ENCODE assay signal across 14 cellular contexts in the genomic region with DNA sequence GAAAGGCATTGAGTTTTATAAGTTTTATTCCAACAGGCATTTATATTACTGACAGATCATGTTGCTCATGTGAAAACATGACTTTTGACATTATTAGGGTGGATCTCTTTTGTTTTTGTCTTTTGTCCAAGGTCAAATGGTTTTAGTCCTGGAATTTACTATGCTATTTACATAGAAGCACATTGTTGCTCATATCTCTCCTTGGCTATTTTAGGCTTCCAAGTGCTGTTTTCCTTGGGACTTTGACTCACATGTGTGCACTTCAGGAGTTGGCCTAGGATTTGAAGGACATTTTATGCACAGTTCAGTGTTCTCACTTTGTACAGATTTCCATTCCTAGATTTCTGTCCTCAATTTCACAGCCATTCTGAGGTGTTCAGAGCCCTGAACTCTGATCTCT.
DNase-seq lines count a peak whose midpoint lies in the region; ATAC-seq, FAIRE-seq and TF ChIP-seq lines count a peak whose summit lies in the region.
"Had no signal": no experiment of that assay in that cellular context is flagged by ENCODE, and none has a peak within 500 bp of the region (broad histone marks: within the 10 kb centered on the region; RNA-seq: fewer than 3 reads in every experiment).

No MANE protein-coding gene starts in this region.

- no peak for DNase-seq in HepG2 (ENCODE audit: low spot score)
- no peak for DNase-seq in right lobe of liver
- peak; percentile 1 for DNase-seq in RCC 7860 (ENCODE audit: low spot score)
- peak; percentile 0 for DNase-seq in myocyte (ENCODE audit: low read depth)
- DNase-seq in foreskin keratinocyte = no peak
- DNase-seq: C1 segment of cervical spinal cord; Calu3; CD4-positive, alpha-beta T cell; DMS79; H7 had no signal

- H3K36me3 ChIP-seq in HepG2 (replicated peaks in 1 of 2; ENCODE audit: control insufficient read depth in 1 of 2, insufficient read depth in 2 of 2, low read length in 2 of 2) = no peaks in the 10 kb centered on the region
- H3K36me3 ChIP-seq in right lobe of liver = no peaks in the 10 kb centered on the region

- no peak for TF ChIP-seq RAD21 in HepG2 (CRISPR knock-in tag; IDR thresholded peaks at IDR 0.05)

- FAIRE-seq in HepG2 (lab: Jason Lieb, UNC) (no peak), RCC 7860 (lab: Jason Lieb, UNC) (no peak)
- FAIRE-seq: GM12878, GM18507 had no signal

- POLR2A ChIA-PET in HepG2 (lab: Yijun Ruan, JAX) = no interaction called here

- no TSS peak for BruUV-seq in HepG2 (replicated peaks; lab: Mats Ljungman, UMichigan)

- H4K20me1 ChIP-seq in HepG2 (ENCODE audit: insufficient read depth, low read length) = no peaks in the 10 kb centered on the region

- H3K4me2 ChIP-seq in HepG2 (ENCODE audit: low read depth, low read length) = no peak overlapping the region

- TF ChIP-seq EP300 in HepG2 (IDR thresholded peaks at IDR 0.05; ENCODE audit: low read depth in 2 of 2, low read length in 2 of 2) = no peak
- no peak for TF ChIP-seq EP300 in HepG2 (CRISPR knock-in tag; IDR thresholded peaks at IDR 0.05; ENCODE audit: borderline replicate concordance)

- CTCF ChIA-PET in HepG2 (lab: Yijun Ruan, JAX; ENCODE audit: low intra/inter-chr PET ratio, low total read pairs) = no interaction called here

- TF ChIP-seq POLR2A in HepG2 (IDR thresholded peaks at IDR 0.05; ENCODE audit: insufficient read depth in 1 of 2, low read depth in 2 of 2, low read length in 2 of 2) (no peak), right lobe of liver (IDR thresholded peaks at IDR 0.05) (no peak)

- intact Hi-C loops in HepG2 (cut with micrococcal nuclease; ENCODE audit: unreplicated experiment) = no loop called here
- intact Hi-C loops in right lobe of liver (cut with DNase I) = no loop called here

- no peak overlapping the region for H3K9ac ChIP-seq in HepG2 (ENCODE audit: insufficient read depth, low read depth, low read length)

- no peak overlapping the region for H3K4me3 ChIP-seq in HepG2 (replicated peaks in 1 of 3; ENCODE audit: insufficient read depth in 1 of 3, low read depth in 2 of 3, low read length in 3 of 3)
- H3K4me3 ChIP-seq in right lobe of liver = no peak overlapping the region
- H3K4me3 ChIP-seq: GM12878 had no signal

- H2AFZ ChIP-seq in HepG2 (ENCODE audit: low read length) = no peak overlapping the region

- TF ChIP-seq CTCF in HepG2 (CRISPR knock-in tag; IDR thresholded peaks at IDR 0.05) (no peak), right lobe of liver (IDR thresholded peaks at IDR 0.05) (no peak), foreskin keratinocyte (conservative IDR thresholded peaks at IDR 0.05) (no peak)

- no peaks in the 10 kb centered on the region for H3K79me2 ChIP-seq in HepG2 (ENCODE audit: insufficient read depth, low read length)

- no peaks in the 10 kb centered on the region for H3K27me3 ChIP-seq in HepG2 (ENCODE audit: control insufficient read depth in 1 of 2, insufficient read depth in 2 of 2, low read length in 2 of 2)
- H3K27me3 ChIP-seq in right lobe of liver = no peaks in the 10 kb centered on the region
- no peaks in the 10 kb centered on the region for H3K27me3 ChIP-seq in foreskin keratinocyte

- H3K4me1 ChIP-seq in HepG2 (ENCODE audit: insufficient read depth, low read length) (peaks cover 6% of the 10 kb centered on the region), right lobe of liver (no peaks in the 10 kb centered on the region), foreskin keratinocyte (no peaks in the 10 kb centered on the region)

- H3K27ac ChIP-seq in HepG2 (ENCODE audit: extremely low read length, insufficient read depth, low read length) = no peak overlapping the region
- H3K27ac ChIP-seq in right lobe of liver = no peak overlapping the region
- no peak overlapping the region for H3K27ac ChIP-seq in foreskin keratinocyte

- H3K9me3 ChIP-seq in HepG2 (ENCODE audit: low read length) = no peaks in the 10 kb centered on the region
- H3K9me3 ChIP-seq in right lobe of liver = no peaks in the 10 kb centered on the region

- ATAC-seq in HepG2 (no peak), right lobe of liver (no peak), foreskin keratinocyte (no peak), HG03097 (IDR thresholded peaks at IDR 0.05; ENCODE audit: low FRiP score, unreplicated experiment) (no peak), HG03469 (IDR thresholded peaks at IDR 0.05; ENCODE audit: unreplicated experiment) (no peak)
- ATAC-seq: GM12878 had no signal

- in situ Hi-C loops in HepG2 (cut with HindIII; ENCODE audit: extremely low pct_ligation_motif_present, low pct_unique_long_range_greater_than_20kb) = no loop called here

TF ChIP-seq in HepG2, 621 proteins besides CTCF, POLR2A, EP300 and RAD21:
- TF ChIP-seq CENPX (CRISPR knock-in tag; IDR thresholded peaks at IDR 0.05) (no peak), SOX13 (IDR thresholded peaks at IDR 0.05) (no peak), SOX13 (CRISPR knock-in tag; conservative IDR thresholded peaks at IDR 0.05 in 1 of 2, IDR thresholded peaks at IDR 0.05 in 1 of 2) (peak in 1 of 2 experiments; percentile 55; a peak in 1 of 4 replicates), BCL6 (CRISPR knock-in tag; IDR thresholded peaks at IDR 0.05) (0 out of 2 replicates have a peak, but pooled peaks have one; percentile 15)

Comparison
In these comparisons a context has a peak if more than half of its experiments do, and no peak if none do; other contexts are left out.
1. DNase-seq: peak in RCC 7860 (single experiment) and myocyte (single experiment); none in HepG2 (single experiment), right lobe of liver (0 of 3) and foreskin keratinocyte (0 of 2).